In the genomic region with DNA sequence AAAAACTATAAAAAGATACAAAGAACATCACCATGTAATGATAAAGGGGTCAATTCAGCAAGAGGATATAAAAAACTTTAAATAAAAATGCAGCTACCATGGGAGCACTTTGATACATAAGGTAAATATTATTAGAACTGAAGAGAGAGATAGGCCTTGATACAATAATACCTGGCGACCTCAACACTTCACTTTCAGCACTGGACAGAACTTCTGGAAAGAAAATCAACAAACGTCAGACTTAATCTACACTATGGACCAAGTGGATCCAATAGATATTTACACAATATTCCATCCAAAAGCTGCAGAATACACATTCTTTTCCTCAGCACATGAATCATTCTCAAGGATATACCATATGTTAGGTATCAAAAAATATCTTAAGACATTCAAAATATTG, we compare ENCODE assay signal across 9 cellular contexts. TPM values are rescaled to one million over a fixed set of nuclear protein-coding genes. Genes with fewer than 3 reads are reported as not detected.
"Had no signal": no experiment of that assay in that cellular context is flagged by ENCODE, and none has a peak within 500 bp of the region (broad histone marks: within the 10 kb centered on the region; RNA-seq: fewer than 3 reads in every experiment).

No MANE protein-coding gene starts in this region.

- ATAC-seq: GM12878 had no signal

- FAIRE-seq: G401.6, GM12878, GM12891, GM12892, GM18507, GM19239 had no signal

- H3K4me3 ChIP-seq: GM12878 had no signal

- DNase-seq: GDM1, GF-D8 had no signal

RNA-seq across cellular contexts. Expression of a gene that starts 42.0 kb away (rescaled TPM):
- total RNA-seq: G401 had no signal
